In genomic region chr2:112482309-112483046, GRCh38 we compare ENCODE assay signal across 8 cellular contexts. TPM values are rescaled to one million over a fixed set of nuclear protein-coding genes. Genes with fewer than 3 reads are reported as not detected.
DNase-seq lines count a peak whose midpoint lies in the region; ATAC-seq lines count a peak whose summit lies in the region.

No MANE protein-coding gene starts in this region.

- no peaks in the 10 kb centered on the region for H3K27me3 Mint-ChIP-seq in activated naive CD4-positive, alpha-beta T cell treated with anti-CD3 and anti-CD28 coated beads for 36 hours (ENCODE audit: low read depth)

- intact Hi-C loops in activated naive CD4-positive, alpha-beta T cell treated with anti-CD3 and anti-CD28 coated beads for 36 hours (cut with micrococcal nuclease), result loop anchor here (2.0 to 5.0 kb wide), 3 partner anchors 165 to 428 kb away; partner anchors contain the start of genes SLC20A1 and TMEM87B

- peak overlapping the region; percentile 63 for H3K27ac Mint-ChIP-seq in activated naive CD4-positive, alpha-beta T cell treated with anti-CD3 and anti-CD28 coated beads for 36 hours

- H3K9me3 Mint-ChIP-seq in activated naive CD4-positive, alpha-beta T cell treated with anti-CD3 and anti-CD28 coated beads for 36 hours, result no peaks in the 10 kb centered on the region

- ATAC-seq in HG03039 (IDR thresholded peaks at IDR 0.05; ENCODE audit: unreplicated experiment), result peak; percentile 15
- no peak for ATAC-seq in GM19328 (IDR thresholded peaks at IDR 0.05; ENCODE audit: unreplicated experiment)

- peak overlapping the region; percentile 91 for H3K4me3 Mint-ChIP-seq in activated naive CD4-positive, alpha-beta T cell treated with anti-CD3 and anti-CD28 coated beads for 36 hours

- peaks cover 40% of the 10 kb centered on the region for H3K4me1 Mint-ChIP-seq in activated naive CD4-positive, alpha-beta T cell treated with anti-CD3 and anti-CD28 coated beads for 36 hours (ENCODE audit: low read depth)

- peaks cover 3% of the 10 kb centered on the region for H3K36me3 Mint-ChIP-seq in activated naive CD4-positive, alpha-beta T cell treated with anti-CD3 and anti-CD28 coated beads for 36 hours (ENCODE audit: low read depth)

- CTCF ChIA-PET in activated naive CD4-positive, alpha-beta T cell treated with anti-CD3 and anti-CD28 coated beads for 36 hours (lab: Charles Lee), result no interaction called here

- peak; percentile 36 for DNase-seq in NCI-H510A treated with DMSO at 0.1 percent for 48 hours (lab: John Stamatoyannopoulos, UW)
- DNase-seq in NCI-H510A (lab: John Stamatoyannopoulos, UW), result no peak
- peak; percentile 63 for DNase-seq in OCI-M1 (lab: John Stamatoyannopoulos, UW)
- peak; percentile 45 for DNase-seq in activated naive CD4-positive, alpha-beta T cell treated with anti-CD3 and anti-CD28 coated beads for 36 hours
- peak; percentile 37 for DNase-seq in germinal center (ENCODE audit: low spot score)
- peak; percentile 56 for DNase-seq in occipital lobe (lab: John Stamatoyannopoulos, UW)

RNA-seq across cellular contexts. Expression of gene TTL, which starts 0.5 kb away (rescaled TPM):
- total RNA-seq in activated naive CD4-positive, alpha-beta T cell treated with anti-CD3 and anti-CD28 coated beads for 36 hours, result 10 to 100 TPM; 20.2 to 21.3 TPM
- total RNA-seq in occipital lobe, result 89.4 TPM

RNA-seq across cellular contexts. Expression of gene RGPD8, which starts 49.0 kb away (rescaled TPM):
- total RNA-seq in activated naive CD4-positive, alpha-beta T cell treated with anti-CD3 and anti-CD28 coated beads for 36 hours, result 10 to 100 TPM; 12.5 to 13.0 TPM
- 39.3 TPM for total RNA-seq in occipital lobe

RNA-seq across cellular contexts. Expression of gene POLR1B, which starts 59.8 kb away (rescaled TPM):
- total RNA-seq in activated naive CD4-positive, alpha-beta T cell treated with anti-CD3 and anti-CD28 coated beads for 36 hours, result 10 to 100 TPM; 34.5 to 36.1 TPM
- total RNA-seq in occipital lobe, result 31.5 TPM
